Comparison of ENCODE assay signal across 8 cellular contexts in genomic region chr4:98939892-98940298, GRCh38. TPM values are rescaled to one million over a fixed set of nuclear protein-coding genes. Genes with fewer than 3 reads are reported as not detected.
DNase-seq lines count a peak whose midpoint lies in the region; ATAC-seq and TF ChIP-seq lines count a peak whose summit lies in the region.

No MANE protein-coding gene starts in this region.

- H3K27ac Mint-ChIP-seq in activated CD4-positive, alpha-beta T cell treated with anti-CD3 and anti-CD28 coated beads, Interleukin-2, amount 10 ng/mL, durations not matched to agents 24 days and 14 days, result no peak overlapping the region
- H3K27ac Mint-ChIP-seq in mesothelial cell of epicardium, result no peak overlapping the region

- no peaks in the 10 kb centered on the region for H3K9me3 Mint-ChIP-seq in activated CD4-positive, alpha-beta T cell treated with anti-CD3 and anti-CD28 coated beads, Interleukin-2, amount 10 ng/mL, durations not matched to agents 24 days and 14 days
- H3K9me3 Mint-ChIP-seq in mesothelial cell of epicardium, result no peaks in the 10 kb centered on the region

- no peak overlapping the region for H3K4me3 Mint-ChIP-seq in activated CD4-positive, alpha-beta T cell treated with anti-CD3 and anti-CD28 coated beads, Interleukin-2, amount 10 ng/mL, durations not matched to agents 24 days and 14 days
- H3K4me3 Mint-ChIP-seq in mesothelial cell of epicardium, result no peak overlapping the region

- intact Hi-C loops in activated CD4-positive, alpha-beta T cell treated with anti-CD3 and anti-CD28 coated beads, Interleukin-2, amount 10 ng/mL, durations not matched to agents 24 days and 14 days (cut with micrococcal nuclease), result no loop called here
- intact Hi-C loops in OCI-LY7 (cut with micrococcal nuclease; ENCODE audit: unreplicated experiment), result loop anchor here (2.0 kb wide), 1 partner anchor 465 kb away; no protein-coding TSS in a partner anchor
- intact Hi-C loops in dorsolateral prefrontal cortex (cut with DNase I), result loop anchor here (5.0 to 10.0 kb wide), 3 partner anchors 115 to 473 kb away; no protein-coding TSS in a partner anchor

- H3K4me3 ChIP-seq in HFF-Myc (replicated peaks; ENCODE audit: low read depth, low read length) (no peak overlapping the region), OCI-LY7 (ENCODE audit: low read depth, low read length, poor library complexity, severe bottlenecking) (no peak overlapping the region), dorsolateral prefrontal cortex (no peak overlapping the region)

- H3K27me3 Mint-ChIP-seq in activated CD4-positive, alpha-beta T cell treated with anti-CD3 and anti-CD28 coated beads, Interleukin-2, amount 10 ng/mL, durations not matched to agents 24 days and 14 days, result no peaks in the 10 kb centered on the region
- H3K27me3 Mint-ChIP-seq in mesothelial cell of epicardium (ENCODE audit: low read depth), result no peaks in the 10 kb centered on the region

- no peaks in the 10 kb centered on the region for H3K9me3 ChIP-seq in OCI-LY7 (ENCODE audit: low read length)

- TF ChIP-seq CTCF in HFF-Myc (IDR thresholded peaks at IDR 0.05; ENCODE audit: low read depth, low read length, missing control alignments) (peak; percentile 73), OCI-LY7 (conservative IDR thresholded peaks at IDR 0.05; ENCODE audit: low read length) (peak; percentile 87), dorsolateral prefrontal cortex (IDR thresholded peaks at IDR 0.05 in 54 of 56, conservative IDR thresholded peaks at IDR 0.05 in 2 of 56; ENCODE audit: low read depth in 1 of 56, partially characterized antibody in 56 of 56) (peak; percentile 49 to 83 (median 70)), mesothelial cell of epicardium (IDR thresholded peaks at IDR 0.05; ENCODE audit: unreplicated experiment) (peak; percentile 79)

- no peaks in the 10 kb centered on the region for H3K36me3 ChIP-seq in OCI-LY7 (ENCODE audit: insufficient read depth, low read length)

- no peaks in the 10 kb centered on the region for H3K4me1 ChIP-seq in OCI-LY7 (ENCODE audit: insufficient read depth, low read length, poor library complexity, severe bottlenecking)

- no TSS peak for BruUV-seq in OCI-LY7 (replicated peaks; lab: Mats Ljungman, UMichigan)

- DNase-seq in activated CD4-positive, alpha-beta T cell treated with anti-CD3 and anti-CD28 coated beads, Interleukin-2, amount 10 ng/mL, durations not matched to agents 24 days and 14 days, result peak; percentile 67
- DNase-seq in activated CD4-positive, alpha-beta T cell treated with anti-CD3 and anti-CD28 coated beads for 48 hours, result no peak
- DNase-seq in HFF-Myc (ENCODE audit: extremely low read depth, low read depth) (no peak), OCI-LY7 (ENCODE audit: low spot score) (peak; percentile 46), dorsolateral prefrontal cortex (no peak), mesothelial cell of epicardium (ENCODE audit: low spot score in 2 of 2, unreplicated experiment in 2 of 2) (no peak)

- POLR2A ChIA-PET in OCI-LY7 (lab: Charles Lee), result interaction anchor here (0.5 to 0.8 kb wide), 2 partner anchors 21 to 246 kb away, joined by 3 to 4 read pairs; no protein-coding TSS in a partner anchor

- H3K79me2 ChIP-seq in OCI-LY7 (ENCODE audit: insufficient read depth, low read depth, low read length), result no peaks in the 10 kb centered on the region

- CTCF ChIA-PET in OCI-LY7 (lab: Charles Lee; ENCODE audit: unreplicated experiment), result interaction anchor here (0.9 kb wide), 1 partner anchor 55 kb away, joined by 5 read pairs; the partner anchor contains the start of gene METAP1

- H3K27me3 ChIP-seq in dorsolateral prefrontal cortex, result no peaks in the 10 kb centered on the region

- peaks cover 15% of the 10 kb centered on the region for H3K4me1 Mint-ChIP-seq in activated CD4-positive, alpha-beta T cell treated with anti-CD3 and anti-CD28 coated beads, Interleukin-2, amount 10 ng/mL, durations not matched to agents 24 days and 14 days
- H3K4me1 Mint-ChIP-seq in mesothelial cell of epicardium, result peaks cover 2% of the 10 kb centered on the region

- ATAC-seq in HG03469 (IDR thresholded peaks at IDR 0.05; ENCODE audit: unreplicated experiment) (no peak), GM21786 (IDR thresholded peaks at IDR 0.05; ENCODE audit: unreplicated experiment) (no peak)

- H4K20me1 ChIP-seq in OCI-LY7 (ENCODE audit: insufficient read depth, low read length), result no peaks in the 10 kb centered on the region

- no peaks in the 10 kb centered on the region for H3K9me2 ChIP-seq in OCI-LY7 (ENCODE audit: insufficient read depth, low read length)

- H2AFZ ChIP-seq in OCI-LY7 (ENCODE audit: low read length), result no peak overlapping the region

- peaks cover 2% of the 10 kb centered on the region for H3K36me3 Mint-ChIP-seq in activated CD4-positive, alpha-beta T cell treated with anti-CD3 and anti-CD28 coated beads, Interleukin-2, amount 10 ng/mL, durations not matched to agents 24 days and 14 days (ENCODE audit: low read depth)
- H3K36me3 Mint-ChIP-seq in mesothelial cell of epicardium, result no peaks in the 10 kb centered on the region

- H3K4me2 ChIP-seq in OCI-LY7 (ENCODE audit: low read length), result no peak overlapping the region

- H3K27ac ChIP-seq in OCI-LY7 (ENCODE audit: low read depth, low read length, poor library complexity, severe bottlenecking), result no peak overlapping the region
- no peak overlapping the region for H3K27ac ChIP-seq in dorsolateral prefrontal cortex

RNA-seq across cellular contexts. Expression of gene EIF4E, which starts 11.0 kb away (rescaled TPM):
- total RNA-seq in activated CD4-positive, alpha-beta T cell treated with anti-CD3 and anti-CD28 coated beads, Interleukin-2, amount 10 ng/mL, durations not matched to agents 24 days and 14 days, result 151 and 156 TPM in 2 replicates
- total RNA-seq in OCI-LY7 (2014; rRNA removed; shearing (Covaris generic)), result 136 and 152 TPM in 2 replicates
- 143 and 160 TPM in 2 replicates for total RNA-seq in OCI-LY7 (2022)
- 100 to 1,000 TPM in 55 of 120 experiments, 10 to 100 TPM in 65; 56.2 to 162 (median 97.3) TPM for total RNA-seq in dorsolateral prefrontal cortex
- total RNA-seq in mesothelial cell of epicardium, result 87.9 to 90.6 TPM (median 88.4 TPM) in 3 replicates

RNA-seq across cellular contexts. Expression of gene METAP1, which starts 55.6 kb away (rescaled TPM):
- 61.2 and 63.3 TPM in 2 replicates for total RNA-seq in activated CD4-positive, alpha-beta T cell treated with anti-CD3 and anti-CD28 coated beads, Interleukin-2, amount 10 ng/mL, durations not matched to agents 24 days and 14 days
- 42.6 and 46.8 TPM in 2 replicates for total RNA-seq in OCI-LY7 (2014; rRNA removed; shearing (Covaris generic))
- total RNA-seq in OCI-LY7 (2022) (52.8 and 53.6 TPM in 2 replicates), dorsolateral prefrontal cortex (10 to 100 TPM; 18.4 to 48.4 (median 31.7) TPM), mesothelial cell of epicardium (51.1 to 53.5 TPM (median 51.6 TPM) in 3 replicates)

Comparison
In these comparisons a context has a peak if more than half of its experiments do, and no peak if none do; other contexts are left out.
1. DNase-seq: peak in activated CD4-positive, alpha-beta T cell treated with anti-CD3 and anti-CD28 coated beads, Interleukin-2, amount 10 ng/mL, durations not matched to agents 24 days and 14 days (single experiment) and OCI-LY7 (single experiment); none in activated CD4-positive, alpha-beta T cell treated with anti-CD3 and anti-CD28 coated beads for 48 hours (single experiment), HFF-Myc (single experiment), dorsolateral prefrontal cortex (0 of 10) and mesothelial cell of epicardium (0 of 2).
2. Peak in every context shown above with its lines, with median percentiles within 50 percentile points of each other: CTCF ChIP-seq.